In the genomic region with DNA sequence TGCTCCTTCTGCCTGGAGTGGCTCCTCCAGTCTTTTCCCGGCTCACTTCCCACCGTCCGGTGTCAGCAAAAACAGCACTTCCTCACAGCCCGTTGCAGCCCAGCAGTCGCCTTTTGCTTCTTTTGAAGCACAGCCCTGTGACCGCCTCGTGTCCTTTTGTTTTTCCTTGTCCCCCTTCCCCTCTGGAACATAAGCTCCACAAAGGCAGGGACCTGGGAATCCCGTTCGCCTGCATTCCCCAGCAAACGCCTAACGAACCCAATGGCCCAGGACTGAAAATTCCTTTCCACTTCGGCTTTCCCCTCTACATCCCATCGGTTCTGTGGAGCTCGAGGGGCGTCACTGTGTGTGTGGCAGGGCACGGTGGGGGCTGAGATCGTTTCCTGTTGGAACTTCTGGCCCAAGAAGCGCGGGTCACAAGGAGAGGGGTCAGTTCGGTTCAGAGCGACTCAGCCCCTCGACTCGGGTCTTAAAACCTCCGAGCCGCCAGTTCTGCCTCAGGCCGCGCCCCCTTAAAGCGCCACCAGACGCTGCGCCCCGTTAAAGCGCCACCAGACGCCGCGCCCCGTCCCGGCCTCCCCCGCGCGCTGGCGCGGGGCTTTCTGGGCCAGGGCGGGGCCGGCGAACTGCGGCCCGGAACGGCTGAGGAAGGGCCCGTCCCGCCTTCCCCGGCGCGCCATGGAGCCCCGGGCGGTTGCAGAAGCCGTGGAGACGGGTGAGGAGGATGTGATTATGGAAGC, we compare ENCODE assay signal across 1 cellular context.
TF ChIP-seq lines count a peak whose summit lies in the region.

No MANE protein-coding gene starts in this region.

TF ChIP-seq in HEK293, 187 proteins besides CTCF, POLR2A, EP300 and RAD21 (continued from another document and continues in another):
- TF ChIP-seq, protein P1, sequence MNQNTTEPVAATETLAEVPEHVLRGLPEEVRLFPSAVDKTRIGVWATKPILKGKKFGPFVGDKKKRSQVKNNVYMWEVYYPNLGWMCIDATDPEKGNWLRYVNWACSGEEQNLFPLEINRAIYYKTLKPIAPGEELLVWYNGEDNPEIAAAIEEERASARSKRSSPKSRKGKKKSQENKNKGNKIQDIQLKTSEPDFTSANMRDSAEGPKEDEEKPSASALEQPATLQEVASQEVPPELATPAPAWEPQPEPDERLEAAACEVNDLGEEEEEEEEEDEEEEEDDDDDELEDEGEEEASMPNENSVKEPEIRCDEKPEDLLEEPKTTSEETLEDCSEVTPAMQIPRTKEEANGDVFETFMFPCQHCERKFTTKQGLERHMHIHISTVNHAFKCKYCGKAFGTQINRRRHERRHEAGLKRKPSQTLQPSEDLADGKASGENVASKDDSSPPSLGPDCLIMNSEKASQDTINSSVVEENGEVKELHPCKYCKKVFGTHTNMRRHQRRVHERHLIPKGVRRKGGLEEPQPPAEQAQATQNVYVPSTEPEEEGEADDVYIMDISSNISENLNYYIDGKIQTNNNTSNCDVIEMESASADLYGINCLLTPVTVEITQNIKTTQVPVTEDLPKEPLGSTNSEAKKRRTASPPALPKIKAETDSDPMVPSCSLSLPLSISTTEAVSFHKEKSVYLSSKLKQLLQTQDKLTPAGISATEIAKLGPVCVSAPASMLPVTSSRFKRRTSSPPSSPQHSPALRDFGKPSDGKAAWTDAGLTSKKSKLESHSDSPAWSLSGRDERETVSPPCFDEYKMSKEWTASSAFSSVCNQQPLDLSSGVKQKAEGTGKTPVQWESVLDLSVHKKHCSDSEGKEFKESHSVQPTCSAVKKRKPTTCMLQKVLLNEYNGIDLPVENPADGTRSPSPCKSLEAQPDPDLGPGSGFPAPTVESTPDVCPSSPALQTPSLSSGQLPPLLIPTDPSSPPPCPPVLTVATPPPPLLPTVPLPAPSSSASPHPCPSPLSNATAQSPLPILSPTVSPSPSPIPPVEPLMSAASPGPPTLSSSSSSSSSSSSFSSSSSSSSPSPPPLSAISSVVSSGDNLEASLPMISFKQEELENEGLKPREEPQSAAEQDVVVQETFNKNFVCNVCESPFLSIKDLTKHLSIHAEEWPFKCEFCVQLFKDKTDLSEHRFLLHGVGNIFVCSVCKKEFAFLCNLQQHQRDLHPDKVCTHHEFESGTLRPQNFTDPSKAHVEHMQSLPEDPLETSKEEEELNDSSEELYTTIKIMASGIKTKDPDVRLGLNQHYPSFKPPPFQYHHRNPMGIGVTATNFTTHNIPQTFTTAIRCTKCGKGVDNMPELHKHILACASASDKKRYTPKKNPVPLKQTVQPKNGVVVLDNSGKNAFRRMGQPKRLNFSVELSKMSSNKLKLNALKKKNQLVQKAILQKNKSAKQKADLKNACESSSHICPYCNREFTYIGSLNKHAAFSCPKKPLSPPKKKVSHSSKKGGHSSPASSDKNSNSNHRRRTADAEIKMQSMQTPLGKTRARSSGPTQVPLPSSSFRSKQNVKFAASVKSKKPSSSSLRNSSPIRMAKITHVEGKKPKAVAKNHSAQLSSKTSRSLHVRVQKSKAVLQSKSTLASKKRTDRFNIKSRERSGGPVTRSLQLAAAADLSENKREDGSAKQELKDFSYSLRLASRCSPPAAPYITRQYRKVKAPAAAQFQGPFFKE (tag by site-specific recombination; IDR thresholded peaks at IDR 0.05; ENCODE audit: borderline replicate concordance): no peak
- TF ChIP-seq, protein P2, sequence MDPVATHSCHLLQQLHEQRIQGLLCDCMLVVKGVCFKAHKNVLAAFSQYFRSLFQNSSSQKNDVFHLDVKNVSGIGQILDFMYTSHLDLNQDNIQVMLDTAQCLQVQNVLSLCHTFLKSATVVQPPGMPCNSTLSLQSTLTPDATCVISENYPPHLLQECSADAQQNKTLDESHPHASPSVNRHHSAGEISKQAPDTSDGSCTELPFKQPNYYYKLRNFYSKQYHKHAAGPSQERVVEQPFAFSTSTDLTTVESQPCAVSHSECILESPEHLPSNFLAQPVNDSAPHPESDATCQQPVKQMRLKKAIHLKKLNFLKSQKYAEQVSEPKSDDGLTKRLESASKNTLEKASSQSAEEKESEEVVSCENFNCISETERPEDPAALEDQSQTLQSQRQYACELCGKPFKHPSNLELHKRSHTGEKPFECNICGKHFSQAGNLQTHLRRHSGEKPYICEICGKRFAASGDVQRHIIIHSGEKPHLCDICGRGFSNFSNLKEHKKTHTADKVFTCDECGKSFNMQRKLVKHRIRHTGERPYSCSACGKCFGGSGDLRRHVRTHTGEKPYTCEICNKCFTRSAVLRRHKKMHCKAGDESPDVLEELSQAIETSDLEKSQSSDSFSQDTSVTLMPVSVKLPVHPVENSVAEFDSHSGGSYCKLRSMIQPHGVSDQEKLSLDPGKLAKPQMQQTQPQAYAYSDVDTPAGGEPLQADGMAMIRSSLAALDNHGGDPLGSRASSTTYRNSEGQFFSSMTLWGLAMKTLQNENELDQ (tag by site-specific recombination; IDR thresholded peaks at IDR 0.05; ENCODE audit: low read depth): no peak
- TF ChIP-seq ZNF114 (tag by site-specific recombination; IDR thresholded peaks at IDR 0.05): no peak
- TF ChIP-seq ZFP69B (tag by site-specific recombination; IDR thresholded peaks at IDR 0.05): peak; percentile 74
- no peak for TF ChIP-seq ZNF140 (tag by site-specific recombination; IDR thresholded peaks at IDR 0.05)
- TF ChIP-seq ZNF654 (tag by site-specific recombination; IDR thresholded peaks at IDR 0.05; ENCODE audit: low read depth): no peak
- no peak for TF ChIP-seq OVOL3 (tag by site-specific recombination; IDR thresholded peaks at IDR 0.05)
- TF ChIP-seq ZNF48 (tag by site-specific recombination; IDR thresholded peaks at IDR 0.05): no peak
- TF ChIP-seq TCF7L2 (IDR thresholded peaks at IDR 0.05; ENCODE audit: borderline replicate concordance, low read depth, low read length): no peak
- TF ChIP-seq ZNF623 (tag by site-specific recombination; IDR thresholded peaks at IDR 0.05): no peak
- no peak for TF ChIP-seq ZNF629 (tag by site-specific recombination; IDR thresholded peaks at IDR 0.05)
- TF ChIP-seq PRDM1 (tag by site-specific recombination; IDR thresholded peaks at IDR 0.05): no peak
- TF ChIP-seq BCL11A (tag by site-specific recombination; IDR thresholded peaks at IDR 0.05; ENCODE audit: low read depth): no peak
- no peak for TF ChIP-seq KLF16 (tag by site-specific recombination; IDR thresholded peaks at IDR 0.05)
- no peak for TF ChIP-seq ZNF366 (tag by site-specific recombination; conservative IDR thresholded peaks at IDR 0.05)
- no peak for TF ChIP-seq ZNF747 (tag by site-specific recombination; IDR thresholded peaks at IDR 0.05)
- TF ChIP-seq ZNF292 (tag by site-specific recombination; IDR thresholded peaks at IDR 0.05; ENCODE audit: borderline replicate concordance, low read depth): no peak
- TF ChIP-seq, protein P3, sequence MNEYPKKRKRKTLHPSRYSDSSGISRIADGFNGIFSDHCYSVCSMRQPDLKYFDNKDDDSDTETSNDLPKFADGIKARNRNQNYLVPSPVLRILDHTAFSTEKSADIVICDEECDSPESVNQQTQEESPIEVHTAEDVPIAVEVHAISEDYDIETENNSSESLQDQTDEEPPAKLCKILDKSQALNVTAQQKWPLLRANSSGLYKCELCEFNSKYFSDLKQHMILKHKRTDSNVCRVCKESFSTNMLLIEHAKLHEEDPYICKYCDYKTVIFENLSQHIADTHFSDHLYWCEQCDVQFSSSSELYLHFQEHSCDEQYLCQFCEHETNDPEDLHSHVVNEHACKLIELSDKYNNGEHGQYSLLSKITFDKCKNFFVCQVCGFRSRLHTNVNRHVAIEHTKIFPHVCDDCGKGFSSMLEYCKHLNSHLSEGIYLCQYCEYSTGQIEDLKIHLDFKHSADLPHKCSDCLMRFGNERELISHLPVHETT (tag by site-specific recombination; IDR thresholded peaks at IDR 0.05): no peak
- TF ChIP-seq ZBTB20 (tag by site-specific recombination; IDR thresholded peaks at IDR 0.05): no peak; the same call in 1 of the 2 replicates
- no peak for TF ChIP-seq ZSCAN16 (tag by site-specific recombination; IDR thresholded peaks at IDR 0.05)
- 0 out of 2 replicates have a peak, but pooled peaks have one; percentile 54 for TF ChIP-seq ZNF561 (tag by site-specific recombination; IDR thresholded peaks at IDR 0.05; ENCODE audit: borderline replicate concordance)
- no peak for TF ChIP-seq ZNF548 (tag by site-specific recombination; IDR thresholded peaks at IDR 0.05)
- TF ChIP-seq ZNF664 (tag by site-specific recombination; IDR thresholded peaks at IDR 0.05): no peak
- TF ChIP-seq ZNF274 (IDR thresholded peaks at IDR 0.05; ENCODE audit: low read length): no peak
- no peak for TF ChIP-seq ZNF274 (tag by site-specific recombination; IDR thresholded peaks at IDR 0.05; ENCODE audit: borderline replicate concordance)
- TF ChIP-seq RBAK (tag by site-specific recombination; IDR thresholded peaks at IDR 0.05): no peak
- no peak for TF ChIP-seq ZNF23 (tag by site-specific recombination; IDR thresholded peaks at IDR 0.05; ENCODE audit: borderline replicate concordance)
- TF ChIP-seq, protein P4, sequence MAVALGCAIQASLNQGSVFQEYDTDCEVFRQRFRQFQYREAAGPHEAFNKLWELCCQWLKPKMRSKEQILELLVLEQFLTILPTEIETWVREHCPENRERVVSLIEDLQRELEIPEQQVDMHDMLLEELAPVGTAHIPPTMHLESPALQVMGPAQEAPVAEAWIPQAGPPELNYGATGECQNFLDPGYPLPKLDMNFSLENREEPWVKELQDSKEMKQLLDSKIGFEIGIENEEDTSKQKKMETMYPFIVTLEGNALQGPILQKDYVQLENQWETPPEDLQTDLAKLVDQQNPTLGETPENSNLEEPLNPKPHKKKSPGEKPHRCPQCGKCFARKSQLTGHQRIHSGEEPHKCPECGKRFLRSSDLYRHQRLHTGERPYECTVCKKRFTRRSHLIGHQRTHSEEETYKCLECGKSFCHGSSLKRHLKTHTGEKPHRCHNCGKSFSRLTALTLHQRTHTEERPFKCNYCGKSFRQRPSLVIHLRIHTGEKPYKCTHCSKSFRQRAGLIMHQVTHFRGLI (tag by site-specific recombination; IDR thresholded peaks at IDR 0.05): no peak
- TF ChIP-seq ZFP37 (tag by site-specific recombination; IDR thresholded peaks at IDR 0.05): no peak
- TF ChIP-seq, protein P5, sequence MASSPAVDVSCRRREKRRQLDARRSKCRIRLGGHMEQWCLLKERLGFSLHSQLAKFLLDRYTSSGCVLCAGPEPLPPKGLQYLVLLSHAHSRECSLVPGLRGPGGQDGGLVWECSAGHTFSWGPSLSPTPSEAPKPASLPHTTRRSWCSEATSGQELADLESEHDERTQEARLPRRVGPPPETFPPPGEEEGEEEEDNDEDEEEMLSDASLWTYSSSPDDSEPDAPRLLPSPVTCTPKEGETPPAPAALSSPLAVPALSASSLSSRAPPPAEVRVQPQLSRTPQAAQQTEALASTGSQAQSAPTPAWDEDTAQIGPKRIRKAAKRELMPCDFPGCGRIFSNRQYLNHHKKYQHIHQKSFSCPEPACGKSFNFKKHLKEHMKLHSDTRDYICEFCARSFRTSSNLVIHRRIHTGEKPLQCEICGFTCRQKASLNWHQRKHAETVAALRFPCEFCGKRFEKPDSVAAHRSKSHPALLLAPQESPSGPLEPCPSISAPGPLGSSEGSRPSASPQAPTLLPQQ (tag by site-specific recombination; IDR thresholded peaks at IDR 0.05): peak; percentile 89
- TF ChIP-seq ZNF311 (tag by site-specific recombination; IDR thresholded peaks at IDR 0.05; ENCODE audit: borderline replicate concordance): no peak
- no peak for TF ChIP-seq ZNF302 (tag by site-specific recombination; IDR thresholded peaks at IDR 0.05; ENCODE audit: low read depth)
- no peak for TF ChIP-seq ZNF658 (tag by site-specific recombination; IDR thresholded peaks at IDR 0.05)
- no peak for TF ChIP-seq ZNF133 (tag by site-specific recombination; IDR thresholded peaks at IDR 0.05)
- TF ChIP-seq ZNF174 (tag by site-specific recombination; IDR thresholded peaks at IDR 0.05): no peak
- TF ChIP-seq ZNF404 (tag by site-specific recombination; IDR thresholded peaks at IDR 0.05): no peak
- TF ChIP-seq ZNF37A (tag by site-specific recombination; IDR thresholded peaks at IDR 0.05): no peak
- no peak for TF ChIP-seq ZNF670 (tag by site-specific recombination; IDR thresholded peaks at IDR 0.05; ENCODE audit: low read depth)
- no peak for TF ChIP-seq ZNF792 (tag by site-specific recombination; IDR thresholded peaks at IDR 0.05)
- TF ChIP-seq ZNF324 (tag by site-specific recombination; IDR thresholded peaks at IDR 0.05): no peak
- TF ChIP-seq ZNF701 (tag by site-specific recombination; IDR thresholded peaks at IDR 0.05): no peak
- no peak for TF ChIP-seq ZNF394 (tag by site-specific recombination; IDR thresholded peaks at IDR 0.05; ENCODE audit: borderline replicate concordance)
- TF ChIP-seq, protein P6, sequence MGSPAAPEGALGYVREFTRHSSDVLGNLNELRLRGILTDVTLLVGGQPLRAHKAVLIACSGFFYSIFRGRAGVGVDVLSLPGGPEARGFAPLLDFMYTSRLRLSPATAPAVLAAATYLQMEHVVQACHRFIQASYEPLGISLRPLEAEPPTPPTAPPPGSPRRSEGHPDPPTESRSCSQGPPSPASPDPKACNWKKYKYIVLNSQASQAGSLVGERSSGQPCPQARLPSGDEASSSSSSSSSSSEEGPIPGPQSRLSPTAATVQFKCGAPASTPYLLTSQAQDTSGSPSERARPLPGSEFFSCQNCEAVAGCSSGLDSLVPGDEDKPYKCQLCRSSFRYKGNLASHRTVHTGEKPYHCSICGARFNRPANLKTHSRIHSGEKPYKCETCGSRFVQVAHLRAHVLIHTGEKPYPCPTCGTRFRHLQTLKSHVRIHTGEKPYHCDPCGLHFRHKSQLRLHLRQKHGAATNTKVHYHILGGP (tag by site-specific recombination; IDR thresholded peaks at IDR 0.05): no peak
- TF ChIP-seq, protein P7, sequence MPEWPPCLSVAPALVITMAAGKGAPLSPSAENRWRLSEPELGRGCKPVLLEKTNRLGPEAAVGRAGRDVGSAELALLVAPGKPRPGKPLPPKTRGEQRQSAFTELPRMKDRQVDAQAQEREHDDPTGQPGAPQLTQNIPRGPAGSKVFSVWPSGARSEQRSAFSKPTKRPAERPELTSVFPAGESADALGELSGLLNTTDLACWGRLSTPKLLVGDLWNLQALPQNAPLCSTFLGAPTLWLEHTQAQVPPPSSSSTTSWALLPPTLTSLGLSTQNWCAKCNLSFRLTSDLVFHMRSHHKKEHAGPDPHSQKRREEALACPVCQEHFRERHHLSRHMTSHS (tag by site-specific recombination; IDR thresholded peaks at IDR 0.05): no peak
- TF ChIP-seq ZNF501 (tag by site-specific recombination; IDR thresholded peaks at IDR 0.05): no peak
- TF ChIP-seq ZNF19 (tag by site-specific recombination; IDR thresholded peaks at IDR 0.05; ENCODE audit: low read depth): no peak
- TF ChIP-seq HOXC10 (CRISPR knock-in tag; IDR thresholded peaks at IDR 0.05): no peak
- no peak for TF ChIP-seq ZNF266 (tag by site-specific recombination; IDR thresholded peaks at IDR 0.05; ENCODE audit: low read depth)
- TF ChIP-seq HOXA7 (CRISPR knock-in tag; IDR thresholded peaks at IDR 0.05; ENCODE audit: borderline replicate concordance): no peak
- no peak for TF ChIP-seq ZNF544 (tag by site-specific recombination; IDR thresholded peaks at IDR 0.05)
- no peak for TF ChIP-seq ZNF416 (tag by site-specific recombination; IDR thresholded peaks at IDR 0.05)
